ENCODE assay signal across 1 cellular context in genomic region chr4:21780158-21780557, GRCh38.
TF ChIP-seq lines count a peak whose summit lies in the region.

No MANE protein-coding gene starts in this region.

TF ChIP-seq in IMR-90, 13 proteins besides CTCF, POLR2A, EP300 and RAD21:
- no peak for TF ChIP-seq SMC3 (IDR thresholded peaks at IDR 0.05; ENCODE audit: low read depth, low read length)
- TF ChIP-seq, protein P1, sequence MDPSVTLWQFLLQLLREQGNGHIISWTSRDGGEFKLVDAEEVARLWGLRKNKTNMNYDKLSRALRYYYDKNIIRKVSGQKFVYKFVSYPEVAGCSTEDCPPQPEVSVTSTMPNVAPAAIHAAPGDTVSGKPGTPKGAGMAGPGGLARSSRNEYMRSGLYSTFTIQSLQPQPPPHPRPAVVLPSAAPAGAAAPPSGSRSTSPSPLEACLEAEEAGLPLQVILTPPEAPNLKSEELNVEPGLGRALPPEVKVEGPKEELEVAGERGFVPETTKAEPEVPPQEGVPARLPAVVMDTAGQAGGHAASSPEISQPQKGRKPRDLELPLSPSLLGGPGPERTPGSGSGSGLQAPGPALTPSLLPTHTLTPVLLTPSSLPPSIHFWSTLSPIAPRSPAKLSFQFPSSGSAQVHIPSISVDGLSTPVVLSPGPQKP (IDR thresholded peaks at IDR 0.05; ENCODE audit: borderline replicate concordance, low read depth, low read length): no peak
- no peak for TF ChIP-seq MXI1 (IDR thresholded peaks at IDR 0.05; ENCODE audit: borderline replicate concordance, low read depth, low read length)
- TF ChIP-seq CEBPB (IDR thresholded peaks at IDR 0.05; ENCODE audit: low read depth, low read length): no peak
- no peak for TF ChIP-seq CHD1 (IDR thresholded peaks at IDR 0.05; ENCODE audit: low read depth, low read length)
- no peak for TF ChIP-seq USF2 (IDR thresholded peaks at IDR 0.05; ENCODE audit: low read depth, low read length)
- no peak for TF ChIP-seq NFE2L2 (IDR thresholded peaks at IDR 0.05; ENCODE audit: low read depth, low read length)
